14 cellular contexts compared by ENCODE assay signal in the genomic region with DNA sequence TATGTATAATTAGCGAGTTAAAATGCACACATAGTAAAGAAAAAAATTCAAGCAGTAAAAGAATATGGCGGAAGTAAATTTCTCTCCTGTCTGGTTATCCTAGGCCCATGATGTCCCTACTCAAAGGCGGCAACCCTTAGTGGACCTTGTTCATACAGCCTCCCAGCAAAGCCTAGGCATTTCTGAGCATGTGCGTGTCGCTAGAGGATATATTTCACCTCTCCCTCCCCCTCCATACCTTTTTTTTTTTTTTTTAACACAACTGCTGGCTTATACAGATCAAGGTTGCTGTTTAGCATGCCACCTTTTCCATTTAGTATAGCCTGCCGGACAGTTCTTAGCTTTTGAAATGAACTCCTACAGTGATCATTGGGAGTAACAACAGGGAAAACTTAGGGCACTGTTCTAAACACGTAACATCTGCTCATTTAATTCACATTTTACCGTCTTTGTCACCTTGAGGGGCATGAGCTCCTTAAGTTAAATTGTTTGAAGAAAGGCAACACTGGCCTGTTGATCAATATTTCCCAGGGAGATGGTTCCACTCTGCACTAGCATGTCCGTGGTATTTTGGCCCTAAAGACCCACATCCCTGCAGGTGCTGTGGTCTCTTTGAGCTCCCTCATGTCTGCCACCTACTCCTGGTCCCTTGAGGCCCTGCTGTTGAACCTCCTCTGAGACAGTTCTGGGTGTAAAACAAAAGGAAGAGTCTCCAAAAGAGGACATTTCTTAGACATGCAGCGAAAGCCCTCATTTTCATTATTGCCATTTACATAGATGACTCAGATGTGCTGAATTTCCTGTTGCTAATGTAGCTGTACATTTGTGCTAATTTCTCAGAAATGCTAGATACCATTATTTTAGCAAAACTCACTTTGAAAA. TPM values are rescaled to one million over a fixed set of nuclear protein-coding genes. Genes with fewer than 3 reads are reported as not detected.
DNase-seq lines count a peak whose midpoint lies in the region; ATAC-seq, FAIRE-seq and TF ChIP-seq lines count a peak whose summit lies in the region.
"Had no signal": no experiment of that assay in that cellular context is flagged by ENCODE, and none has a peak within 500 bp of the region (broad histone marks: within the 10 kb centered on the region; RNA-seq: fewer than 3 reads in every experiment).

No MANE protein-coding gene starts in this region.

- peak overlapping the region; percentile 18; the same call in 1 of the 2 replicates for H2AFZ ChIP-seq in PC-3 (ENCODE audit: low read length)
- no peak overlapping the region for H2AFZ ChIP-seq in trophoblast cell (ENCODE audit: insufficient read depth, low read length, poor library complexity)

- no peak overlapping the region for H3K23ac ChIP-seq in trophoblast cell (ENCODE audit: low read length)

- POLR2A ChIA-PET in PC-3 (lab: Charles Lee; ENCODE audit: unreplicated experiment) = no interaction called here

- H3F3A ChIP-seq in PC-3 (ENCODE audit: low read length, unreplicated experiment) = no peaks in the 10 kb centered on the region

- H3K27ac ChIP-seq in PC-3 (ENCODE audit: low read length) (no peak overlapping the region), trophoblast cell (ENCODE audit: low read depth, low read length) (no peak overlapping the region), kidney (ENCODE audit: low read depth in 2 of 2, low read length in 2 of 2) (no peak overlapping the region)
- H3K27ac ChIP-seq: body of pancreas had no signal

- no peak overlapping the region for H3K18ac ChIP-seq in trophoblast cell (ENCODE audit: low read length)

- H2BK120ac ChIP-seq in trophoblast cell (ENCODE audit: insufficient read depth, low read length, poor library complexity) = no peak overlapping the region

- CTCF ChIA-PET in PC-3 (lab: Charles Lee) = interaction anchor here (0.6 to 0.7 kb wide), 2 partner anchors 10 to 91 kb away, joined by 3 read pairs; no protein-coding TSS in a partner anchor

- H3K9ac ChIP-seq in PC-3 (ENCODE audit: low read length) (no peak overlapping the region), trophoblast cell (ENCODE audit: low read length) (no peak overlapping the region), kidney (ENCODE audit: low read length in 2 of 2) (no peak overlapping the region)

- H2AK5ac ChIP-seq in trophoblast cell (ENCODE audit: low read length) = no peak overlapping the region

- H3K9me3 ChIP-seq in PC-3 (ENCODE audit: low read length) (no peaks in the 10 kb centered on the region), trophoblast cell (ENCODE audit: insufficient read depth, low read depth, low read length) (no peaks in the 10 kb centered on the region), kidney (ENCODE audit: control insufficient read depth in 1 of 2, low read length in 2 of 2) (no peaks in the 10 kb centered on the region)
- H3K9me3 ChIP-seq: body of pancreas, mucosa of descending colon had no signal

- no peak overlapping the region for H4K91ac ChIP-seq in trophoblast cell (ENCODE audit: low read depth, low read length)

- intact Hi-C loops in PC-3 (cut with micrococcal nuclease) (no loop called here), kidney (cut with DNase I) (no loop called here)

- H3K4me1 ChIP-seq in PC-3 (ENCODE audit: insufficient read depth, low read length) (peaks cover 13% of the 10 kb centered on the region), trophoblast cell (ENCODE audit: control insufficient read depth in 1 of 2, insufficient read depth in 2 of 2, low read length in 2 of 2) (peaks cover 7 to 8% of the 10 kb centered on the region in 2 experiments), kidney (ENCODE audit: control insufficient read depth in 1 of 2, insufficient read depth in 1 of 2, low read depth in 1 of 2, low read length in 2 of 2) (no peaks in the 10 kb centered on the region)
- H3K4me1 ChIP-seq: body of pancreas had no signal

- peak; percentile 30 for DNase-seq in activated CD8-positive, alpha-beta memory T cell treated with anti-CD3 and anti-CD28 coated beads for 24 hours
- no peak for DNase-seq in activated CD8-positive, alpha-beta memory T cell treated with anti-CD3 and anti-CD28 coated beads, Interleukin-2, amount 50 U/mL, for 48 hours
- DNase-seq in PC-3 (peak; percentile 26), trophoblast cell (no peak), kidney (no peak), A172 (ENCODE audit: low spot score) (no peak), middle frontal gyrus (ENCODE audit: extremely low spot score, low spot score) (no peak)
- DNase-seq: body of pancreas, mucosa of descending colon had no signal

- no peak for FAIRE-seq in kidney (lab: Jason Lieb, UNC)
- FAIRE-seq: D721Med had no signal

- H3K14ac ChIP-seq in trophoblast cell (ENCODE audit: low read length) = no peak overlapping the region

- TF ChIP-seq CTCF in PC-3 (conservative IDR thresholded peaks at IDR 0.05; ENCODE audit: low read depth, low read length) (no peak), kidney (IDR thresholded peaks at IDR 0.05; ENCODE audit: borderline replicate concordance, extremely low read depth, insufficient read depth) (no peak)

- H4K12ac ChIP-seq in trophoblast cell (ENCODE audit: low read depth, low read length) = no peak overlapping the region

- no peaks in the 10 kb centered on the region for H4K20me1 ChIP-seq in PC-3 (ENCODE audit: low read length)

- no peaks in the 10 kb centered on the region for H3K36me3 ChIP-seq in PC-3 (ENCODE audit: low read depth, low read length)
- no peaks in the 10 kb centered on the region for H3K36me3 ChIP-seq in trophoblast cell (ENCODE audit: control insufficient read depth in 1 of 2, insufficient read depth in 2 of 2, low read length in 2 of 2)
- no peaks in the 10 kb centered on the region for H3K36me3 ChIP-seq in kidney (ENCODE audit: control insufficient read depth in 1 of 2, insufficient read depth in 2 of 2, low read length in 2 of 2)

- H4K8ac ChIP-seq in trophoblast cell (ENCODE audit: low read depth, low read length) = no peak overlapping the region

- H3K27me3 ChIP-seq in PC-3 (ENCODE audit: low read length) (no peaks in the 10 kb centered on the region), trophoblast cell (ENCODE audit: insufficient read depth, low read length) (no peaks in the 10 kb centered on the region)
- H3K27me3 ChIP-seq: body of pancreas had no signal

- BruUV-seq in PC-3 (replicated peaks; lab: Mats Ljungman, UMichigan) = no TSS peak

- H3K9me2 ChIP-seq in PC-3 (replicated peaks; ENCODE audit: low read length) = no peaks in the 10 kb centered on the region

- H2BK12ac ChIP-seq in trophoblast cell (ENCODE audit: low read length) = peak overlapping the region; percentile 50

- no CpG with 5 or more reads among the region's 10 CpGs for whole genome bisulfite sequencing in trophoblast cell (ENCODE audit: extremely low coverage, insufficient coverage, insufficient read length)

- H2BK5ac ChIP-seq in trophoblast cell (ENCODE audit: low read depth, low read length, poor library complexity) = no peak overlapping the region

- H3K79me2 ChIP-seq in PC-3 (ENCODE audit: low read length) (no peaks in the 10 kb centered on the region), trophoblast cell (ENCODE audit: control insufficient read depth, insufficient read depth, low read length, poor library complexity) (no peaks in the 10 kb centered on the region)

- H3K79me1 ChIP-seq in trophoblast cell (ENCODE audit: low read length) = peaks cover 4% of the 10 kb centered on the region

- no peak overlapping the region for H3K4me2 ChIP-seq in PC-3 (ENCODE audit: low read length)
- no peak overlapping the region for H3K4me2 ChIP-seq in trophoblast cell (ENCODE audit: low read length)

- H3K4me3 ChIP-seq in PC-3 (ENCODE audit: low read length) (no peak overlapping the region), trophoblast cell (ENCODE audit: low read depth, low read length) (peak overlapping the region; percentile 37), kidney (ENCODE audit: low read length in 2 of 2) (no peak overlapping the region)
- H3K4me3 ChIP-seq: body of pancreas, mucosa of descending colon had no signal

- H3K4ac ChIP-seq in trophoblast cell (ENCODE audit: low read depth, low read length) = no peak overlapping the region

- ATAC-seq in GM21447 (IDR thresholded peaks at IDR 0.05; ENCODE audit: unreplicated experiment) = peak; percentile 17
- ATAC-seq in PC-3 = peak; percentile 36
- ATAC-seq: body of pancreas had no signal

RNA-seq across cellular contexts. Expression of a gene that starts 4.1 kb away (rescaled TPM):
- total RNA-seq in PC-3 (2014; rRNA removed) (not detected in 2 replicates), kidney (1.4 TPM)
- polyA plus RNA-seq in trophoblast cell (2013) = not detected in 2 replicates
- polyA plus RNA-seq in kidney (ENCODE audit: insufficient read depth, low read depth, low replicate concordance) = not detected
- total RNA-seq in A172 (2014; rRNA removed; shearing (Covaris generic)) = not detected in 2 replicates
- total RNA-seq: body of pancreas, LHCN-M2, posterior vena cava, urinary bladder had no signal

Comparison
In these comparisons a context has a peak if more than half of its experiments do, and no peak if none do; other contexts are left out.
1. DNase-seq: peak in activated CD8-positive, alpha-beta memory T cell treated with anti-CD3 and anti-CD28 coated beads for 24 hours (single experiment) and PC-3 (single experiment); none in activated CD8-positive, alpha-beta memory T cell treated with anti-CD3 and anti-CD28 coated beads, Interleukin-2, amount 50 U/mL, for 48 hours (single experiment), trophoblast cell (0 of 2), kidney (single experiment), A172 (single experiment) and middle frontal gyrus (single experiment).